8 cellular contexts compared by ENCODE assay signal in the genomic region with DNA sequence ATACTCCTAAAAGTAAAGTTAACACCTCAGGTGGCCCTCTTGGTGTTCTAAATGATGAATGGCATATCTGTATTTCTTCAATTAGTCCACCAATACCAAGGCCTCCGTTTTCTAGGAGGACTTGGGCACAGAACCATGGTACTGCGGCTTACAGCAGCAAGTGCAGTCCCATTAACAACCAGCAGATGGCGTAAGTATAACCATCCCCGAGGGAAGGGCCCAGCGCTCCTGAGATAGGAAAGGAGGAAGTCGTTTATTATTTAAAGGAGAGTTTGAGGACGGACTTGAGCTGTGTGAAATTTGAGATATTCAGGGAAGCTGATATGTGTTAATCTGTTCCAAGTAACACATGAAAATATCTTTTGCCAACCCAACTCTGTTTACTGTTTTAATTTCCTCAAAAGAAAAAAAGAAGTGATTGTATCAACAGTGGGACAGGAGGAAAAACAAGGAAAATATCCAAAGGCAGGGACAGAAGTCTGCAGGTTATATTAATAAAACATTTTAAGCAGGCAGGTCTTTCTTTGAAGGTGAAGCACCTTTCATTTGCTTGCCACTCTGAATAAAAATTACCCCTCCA. TPM values are rescaled to one million over a fixed set of nuclear protein-coding genes. Genes with fewer than 3 reads are reported as not detected.
DNase-seq lines count a peak whose midpoint lies in the region; ATAC-seq and TF ChIP-seq lines count a peak whose summit lies in the region.

No MANE protein-coding gene starts in this region.

- no peaks in the 10 kb centered on the region for H3K27me3 ChIP-seq in lower lobe of right lung (ENCODE audit: low read depth)

- peaks cover 13% of the 10 kb centered on the region for H3K9me3 ChIP-seq in lower lobe of right lung

- H3K9me3 Mint-ChIP-seq in Calu3 (ENCODE audit: low read depth, unreplicated experiment): peaks cover 10% of the 10 kb centered on the region

- no peaks in the 10 kb centered on the region for H3K36me3 Mint-ChIP-seq in Calu3 (ENCODE audit: insufficient read depth, unreplicated experiment)

- ATAC-seq in HG02870 (IDR thresholded peaks at IDR 0.05; ENCODE audit: unreplicated experiment): peak; percentile 54
- peak; percentile 92 to 96 for ATAC-seq in lower lobe of right lung
- no peak for ATAC-seq in HG03097 (IDR thresholded peaks at IDR 0.05; ENCODE audit: low FRiP score, unreplicated experiment)

- no peaks in the 10 kb centered on the region for H3K36me3 ChIP-seq in lower lobe of right lung

- peaks cover 15% of the 10 kb centered on the region for H3K4me1 ChIP-seq in lower lobe of right lung

- peaks cover 32% of the 10 kb centered on the region for H3K4me1 Mint-ChIP-seq in Calu3 (ENCODE audit: low read depth, unreplicated experiment)

- CTCF ChIA-PET in Calu3 (lab: Charles Lee): interaction anchor here (0.6 to 4.3 kb wide), 12 partner anchors 15 to 133 kb away, joined by 3 to 62 read pairs (median 5); no protein-coding TSS in a partner anchor

- TF ChIP-seq CTCF in Calu3 (IDR thresholded peaks at IDR 0.05; ENCODE audit: unreplicated experiment): peak; percentile 68
- peak; percentile 99 for TF ChIP-seq CTCF in lower lobe of right lung (IDR thresholded peaks at IDR 0.05)

- no peak overlapping the region for H3K4me3 ChIP-seq in lower lobe of right lung

- BruUV-seq in Calu3 (replicated peaks; lab: Mats Ljungman, UMichigan): no TSS peak

- DNase-seq in Calu3: peak; percentile 75
- DNase-seq in NCI-H526 (lab: John Stamatoyannopoulos, UW): peak; percentile 73 to 87
- peak; percentile 59 for DNase-seq in activated CD4-positive, alpha-beta T cell treated with anti-CD3 and anti-CD28 coated beads, Interleukin-2, amount 50 U/mL, for 1 hour
- DNase-seq in effector CD8-positive, alpha-beta T cell (lab: John Stamatoyannopoulos, UW): peak; percentile 17
- peak; percentile 80 for DNase-seq in lower lobe of right lung
- peak; percentile 39 for DNase-seq in stimulated activated CD8-positive, alpha-beta memory T cell treated with anti-CD3 and anti-CD28 coated beads, Interleukin-15, amount 100 ng/mL, for 24 hours (ENCODE audit: low read depth)

- no peak overlapping the region for H3K4me3 Mint-ChIP-seq in Calu3 (ENCODE audit: low read depth, unreplicated experiment)

- H3K27ac Mint-ChIP-seq in Calu3 (ENCODE audit: unreplicated experiment): peak overlapping the region; percentile 67

- no peaks in the 10 kb centered on the region for H3K27me3 Mint-ChIP-seq in Calu3 (ENCODE audit: unreplicated experiment)

- no peak overlapping the region for H3K27ac ChIP-seq in lower lobe of right lung

- intact Hi-C loops in Calu3 (cut with micrococcal nuclease; ENCODE audit: unreplicated experiment) (loop anchor here (1.0 to 2.0 kb wide), 4 partner anchors 22 to 133 kb away; a partner anchor contains a TSS), lower lobe of right lung (cut with DNase I) (no loop called here)

RNA-seq across cellular contexts. Expression of a gene that starts 37.7 kb away (rescaled TPM):
- total RNA-seq in Calu3 (2022) (34.8 and 48.0 TPM in 2 replicates), lower lobe of right lung (62.7 TPM)

Comparison
In these comparisons a context has a peak if more than half of its experiments do, and no peak if none do; other contexts are left out.
1. DNase-seq: peak in every context shown above with its lines; median percentile 80 in NCI-H526; 80 in lower lobe of right lung; 75 in Calu3; 59 in activated CD4-positive, alpha-beta T cell treated with anti-CD3 and anti-CD28 coated beads, Interleukin-2, amount 50 U/mL, for 1 hour; 39 in stimulated activated CD8-positive, alpha-beta memory T cell treated with anti-CD3 and anti-CD28 coated beads, Interleukin-15, amount 100 ng/mL, for 24 hours; 17 in effector CD8-positive, alpha-beta T cell.